9 cellular contexts compared by ENCODE assay signal in genomic region chr11:86459682-86460460, GRCh38.
DNase-seq lines count a peak whose midpoint lies in the region; ATAC-seq and TF ChIP-seq lines count a peak whose summit lies in the region.
"Had no signal": no experiment of that assay in that cellular context is flagged by ENCODE, and none has a peak within 500 bp of the region (broad histone marks: within the 10 kb centered on the region; RNA-seq: fewer than 3 reads in every experiment).

No MANE protein-coding gene starts in this region.

- H3K4me1 ChIP-seq in aorta (ENCODE audit: control insufficient read depth in 1 of 2, insufficient read depth in 2 of 2, low read length in 2 of 2), result peaks cover 0 to 15% of the 10 kb centered on the region in 2 donors

- intact Hi-C loops in activated CD4-positive, alpha-beta T cell treated with anti-CD3 and anti-CD28 coated beads for 36 hours (cut with DNase I, micrococcal nuclease), result loop anchor here (5.0 kb wide), 2 partner anchors 132 to 282 kb away; no protein-coding TSS in a partner anchor
- intact Hi-C loops in MCF 10A (cut with micrococcal nuclease), result loop anchor here (1.0 to 5.0 kb wide), 5 partner anchors 65 to 603 kb away; partner anchors contain the start of genes CCDC83 and PRSS23
- intact Hi-C loops in aorta (cut with DNase I), result loop anchor here (10.0 kb wide), 1 partner anchor 455 kb away; no protein-coding TSS in a partner anchor

- peaks cover 18% of the 10 kb centered on the region for H3K4me1 Mint-ChIP-seq in activated CD4-positive, alpha-beta T cell treated with anti-CD3 and anti-CD28 coated beads for 36 hours
- peaks cover 26% of the 10 kb centered on the region for H3K4me1 Mint-ChIP-seq in MCF 10A (ENCODE audit: insufficient read depth, unreplicated experiment)
- H3K4me1 Mint-ChIP-seq: B cell had no signal

- peak overlapping the region in 1 of 2 donors; percentile 43 for H3K27ac ChIP-seq in aorta (ENCODE audit: low read depth in 1 of 2, low read length in 2 of 2)

- no peak overlapping the region for H3K27ac Mint-ChIP-seq in activated CD4-positive, alpha-beta T cell treated with anti-CD3 and anti-CD28 coated beads for 36 hours
- no peak overlapping the region for H3K27ac Mint-ChIP-seq in MCF 10A (ENCODE audit: low read depth, unreplicated experiment)
- H3K27ac Mint-ChIP-seq: B cell had no signal

- POLR2A ChIA-PET in activated CD4-positive, alpha-beta T cell treated with anti-CD3 and anti-CD28 coated beads for 36 hours (lab: Charles Lee), result no interaction called here
- POLR2A ChIA-PET in MCF 10A (lab: Yijun Ruan, JAX), result interaction anchor here (0.6 to 0.8 kb wide), 2 partner anchors 24 to 64 kb away, joined by 3 to 4 read pairs; no protein-coding TSS in a partner anchor

- BruUV-seq in MCF 10A (replicated peaks; lab: Mats Ljungman, UMichigan), result no TSS peak

- no peak overlapping the region for H3K4me3 Mint-ChIP-seq in activated CD4-positive, alpha-beta T cell treated with anti-CD3 and anti-CD28 coated beads for 36 hours
- H3K4me3 Mint-ChIP-seq in MCF 10A (ENCODE audit: unreplicated experiment), result no peak overlapping the region
- H3K4me3 Mint-ChIP-seq: B cell had no signal

- DNase-seq in activated CD4-positive, alpha-beta T cell treated with anti-CD3 and anti-CD28 coated beads for 36 hours, result no peak
- no peak for DNase-seq in activated CD4-positive, alpha-beta T cell treated with anti-CD3 and anti-CD28 coated beads for 1 hour
- peak; percentile 90 for DNase-seq in MCF 10A (ENCODE audit: unreplicated experiment)
- DNase-seq in left lobe of liver (ENCODE audit: low spot score), result no peak
- DNase-seq in aorta, result peak; percentile 82 to 85
- DNase-seq in central memory CD4-positive, alpha-beta T cell, result no peak

- 44 to 55% methylated on average over 3 of the region's 3 CpGs for WGBS in aorta, 2 donors

- peaks cover 0 to 2% of the 10 kb centered on the region in 2 donors for H3K36me3 ChIP-seq in aorta (ENCODE audit: control insufficient read depth in 1 of 2, insufficient read depth in 2 of 2, low read length in 1 of 2)

- CTCF ChIA-PET in activated CD4-positive, alpha-beta T cell treated with anti-CD3 and anti-CD28 coated beads for 36 hours (lab: Charles Lee), result interaction anchor here (0.7 kb wide), 1 partner anchor 148 kb away, joined by 3 read pairs; no protein-coding TSS in a partner anchor
- CTCF ChIA-PET in MCF 10A (lab: Yijun Ruan, JAX), result interaction anchor here (0.5 to 1.5 kb wide), 11 partner anchors 10 to 1918 kb away, joined by 3 to 11 read pairs (median 3); no protein-coding TSS in a partner anchor

- ATAC-seq in activated CD4-positive, alpha-beta T cell treated with anti-CD3 and anti-CD28 coated beads for 36 hours, result peak; percentile 24
- ATAC-seq in left lobe of liver, result peak; percentile 6
- no peak for ATAC-seq in aorta (ENCODE audit: low FRiP score)
- no peak for ATAC-seq in GM18870 (IDR thresholded peaks at IDR 0.05; ENCODE audit: unreplicated experiment)
- no peak for ATAC-seq in HG03108 (IDR thresholded peaks at IDR 0.05; ENCODE audit: unreplicated experiment)

- TF ChIP-seq CTCF in MCF 10A (IDR thresholded peaks at IDR 0.05; ENCODE audit: unreplicated experiment), result no peak

- H3K27me3 ChIP-seq in aorta (ENCODE audit: control insufficient read depth in 1 of 2, insufficient read depth in 2 of 2, low read length in 1 of 2), result no peaks in the 10 kb centered on the region

- H3K9me3 Mint-ChIP-seq in activated CD4-positive, alpha-beta T cell treated with anti-CD3 and anti-CD28 coated beads for 36 hours (ENCODE audit: low read depth), result no peaks in the 10 kb centered on the region
- H3K9me3 Mint-ChIP-seq in MCF 10A (ENCODE audit: unreplicated experiment), result no peaks in the 10 kb centered on the region

- no peaks in the 10 kb centered on the region for H3K36me3 Mint-ChIP-seq in activated CD4-positive, alpha-beta T cell treated with anti-CD3 and anti-CD28 coated beads for 36 hours (ENCODE audit: low read depth)
- H3K36me3 Mint-ChIP-seq in MCF 10A (ENCODE audit: insufficient read depth, unreplicated experiment), result no peaks in the 10 kb centered on the region

- H3K4me3 ChIP-seq in aorta (ENCODE audit: low read length in 2 of 2), result no peak overlapping the region

- no peaks in the 10 kb centered on the region for H3K27me3 Mint-ChIP-seq in activated CD4-positive, alpha-beta T cell treated with anti-CD3 and anti-CD28 coated beads for 36 hours
- H3K27me3 Mint-ChIP-seq in MCF 10A (ENCODE audit: insufficient read depth, unreplicated experiment), result no peaks in the 10 kb centered on the region

- H3K9me3 ChIP-seq in aorta (ENCODE audit: control insufficient read depth, low read length), result no peaks in the 10 kb centered on the region

Comparison
In these comparisons a context has a peak if more than half of its experiments do, and no peak if none do; other contexts are left out.
1. ATAC-seq: peak in activated CD4-positive, alpha-beta T cell treated with anti-CD3 and anti-CD28 coated beads for 36 hours (single experiment) and left lobe of liver (single experiment); none in aorta (single experiment), GM18870 (single experiment) and HG03108 (single experiment).
2. DNase-seq: peak in MCF 10A (single experiment) and aorta (2 of 2); none in activated CD4-positive, alpha-beta T cell treated with anti-CD3 and anti-CD28 coated beads for 36 hours (single experiment), activated CD4-positive, alpha-beta T cell treated with anti-CD3 and anti-CD28 coated beads for 1 hour (single experiment), left lobe of liver (single experiment) and central memory CD4-positive, alpha-beta T cell (single experiment).